Comparison of ENCODE assay signal across 7 cellular contexts in genomic region chr1:109089242-109090015, GRCh38. TPM values are rescaled to one million over a fixed set of nuclear protein-coding genes. Genes with fewer than 3 reads are reported as not detected.
DNase-seq lines count a peak whose midpoint lies in the region; ATAC-seq, FAIRE-seq and TF ChIP-seq lines count a peak whose summit lies in the region.

No MANE protein-coding gene starts in this region.

- in situ Hi-C loops in HepG2 (cut with HindIII; ENCODE audit: extremely low pct_ligation_motif_present, low pct_unique_long_range_greater_than_20kb) = no loop called here

- peak overlapping the region; percentile 86 to 93 for H3K4me3 Mint-ChIP-seq in stimulated activated naive CD8-positive, alpha-beta T cell treated with anti-CD3 and anti-CD28 coated beads, Interleukin-15, amount 100 ng/mL, for 72 hours

- H3K9me2 ChIP-seq in Loucy (replicated peaks; ENCODE audit: low read depth, low read length) = no peaks in the 10 kb centered on the region

- H3K4me2 ChIP-seq in Loucy (ENCODE audit: low read depth, low read length, poor library complexity, severe bottlenecking) = peak overlapping the region; percentile 93
- peak overlapping the region; percentile 82 for H3K4me2 ChIP-seq in HepG2 (ENCODE audit: low read depth, low read length)

- H3K27ac Mint-ChIP-seq in stimulated activated naive CD8-positive, alpha-beta T cell treated with anti-CD3 and anti-CD28 coated beads, Interleukin-15, amount 100 ng/mL, for 72 hours = peak overlapping the region; percentile 52 to 95

- peak overlapping the region; percentile 90 for H3K27ac ChIP-seq in HepG2 (ENCODE audit: extremely low read length, insufficient read depth, low read length)

- intact Hi-C loops in HepG2 (cut with micrococcal nuclease; ENCODE audit: unreplicated experiment) = loop anchor here (1.0 to 10.0 kb wide), 4 partner anchors 11 to 305 kb away; partner anchors contain the start of gene SORT1
- intact Hi-C loops in lower leg skin (cut with DNase I; ENCODE audit: low total_unique reads) = no loop called here

- H3K9me3 Mint-ChIP-seq in stimulated activated naive CD8-positive, alpha-beta T cell treated with anti-CD3 and anti-CD28 coated beads, Interleukin-15, amount 100 ng/mL, for 72 hours = no peaks in the 10 kb centered on the region

- TF ChIP-seq POLR2A in HepG2 (IDR thresholded peaks at IDR 0.05; ENCODE audit: insufficient read depth in 1 of 2, low read depth in 2 of 2, low read length in 2 of 2) (no peak; a peak in 1 of 4 replicates), lower leg skin (IDR thresholded peaks at IDR 0.05) (no peak)

- H3K27me3 ChIP-seq in Loucy (ENCODE audit: insufficient read depth, low read length, poor library complexity, severe bottlenecking) (no peaks in the 10 kb centered on the region), HepG2 (ENCODE audit: control insufficient read depth in 1 of 2, insufficient read depth in 2 of 2, low read length in 2 of 2) (no peaks in the 10 kb centered on the region; a peak in 1 of 5 replicates)

- H2AFZ ChIP-seq in Loucy (ENCODE audit: low read length) (no peak overlapping the region), HepG2 (ENCODE audit: low read length) (no peak overlapping the region)

- CTCF ChIA-PET in HepG2 (lab: Yijun Ruan, JAX; ENCODE audit: low intra/inter-chr PET ratio, low total read pairs) = interaction anchor here (0.6 to 2.9 kb wide), 5 partner anchors 11 to 174 kb away, joined by 3 to 15 read pairs (median 8); partner anchors contain the start of gene TAF13

- H3K4me1 Mint-ChIP-seq in stimulated activated naive CD8-positive, alpha-beta T cell treated with anti-CD3 and anti-CD28 coated beads, Interleukin-15, amount 100 ng/mL, for 72 hours = peaks cover 30% of the 10 kb centered on the region

- peak; percentile 65 for FAIRE-seq in HepG2 (lab: Jason Lieb, UNC)

- no peaks in the 10 kb centered on the region for H3F3A ChIP-seq in Loucy (ENCODE audit: low read depth)

- H3K4me3 ChIP-seq in Loucy (ENCODE audit: low read length, poor library complexity, severe bottlenecking) = no peak overlapping the region
- peak overlapping the region; percentile 83 to 86 (median 85); a peak in 5 of 6 replicates for H3K4me3 ChIP-seq in HepG2 (replicated peaks in 1 of 3; ENCODE audit: insufficient read depth in 1 of 3, low read depth in 2 of 3, low read length in 3 of 3)
- no peak overlapping the region for H3K4me3 ChIP-seq in lower leg skin (ENCODE audit: low read depth, poor library complexity, severe bottlenecking)

- DNase-seq in ELF-1 (ENCODE audit: low read depth, low spot score) (peak; percentile 91), SW 1271 (lab: John Stamatoyannopoulos, UW) (peak; percentile 72 to 86), dermis blood vessel endothelial cell (peak; percentile 72), HepG2 (ENCODE audit: low spot score) (peak; percentile 87), lower leg skin (ENCODE audit: low spot score in 2 of 2) (no peak)
- peak; percentile 43 to 57 for DNase-seq in stimulated activated naive CD8-positive, alpha-beta T cell treated with anti-CD3 and anti-CD28 coated beads, Interleukin-15, amount 100 ng/mL, for 72 hours

- H4K20me1 ChIP-seq in Loucy (ENCODE audit: insufficient read depth, low read length, poor library complexity, severe bottlenecking) (peaks cover 8% of the 10 kb centered on the region), HepG2 (ENCODE audit: insufficient read depth, low read length) (no peaks in the 10 kb centered on the region)

- H3K4me1 ChIP-seq in Loucy (ENCODE audit: insufficient read depth, low read length, poor library complexity, severe bottlenecking) = peaks cover 23% of the 10 kb centered on the region
- H3K4me1 ChIP-seq in HepG2 (ENCODE audit: insufficient read depth, low read length) = peaks cover 40% of the 10 kb centered on the region

- no peak overlapping the region for H3K9ac ChIP-seq in Loucy (ENCODE audit: low read depth, low read length, poor library complexity, severe bottlenecking)
- peak overlapping the region; percentile 80 for H3K9ac ChIP-seq in HepG2 (ENCODE audit: insufficient read depth, low read depth, low read length)

- H3K9me3 ChIP-seq in Loucy (ENCODE audit: insufficient read depth, low read depth, low read length) (no peaks in the 10 kb centered on the region), HepG2 (ENCODE audit: low read length) (no peaks in the 10 kb centered on the region)

- peak; percentile 89 for TF ChIP-seq CTCF in Loucy (conservative IDR thresholded peaks at IDR 0.05; ENCODE audit: low read length)
- peak; percentile 92 for TF ChIP-seq CTCF in HepG2 (CRISPR knock-in tag; IDR thresholded peaks at IDR 0.05)
- no peak for TF ChIP-seq CTCF in lower leg skin (IDR thresholded peaks at IDR 0.05)

- TF ChIP-seq RAD21 in HepG2 (CRISPR knock-in tag; IDR thresholded peaks at IDR 0.05) = peak; percentile 75; the same call in 1 of the 2 replicates

- ATAC-seq in HepG2 = peak; percentile 77
- ATAC-seq in stimulated activated naive CD8-positive, alpha-beta T cell treated with anti-CD3 and anti-CD28 coated beads, Interleukin-15, amount 100 ng/mL, for 72 hours = peak; percentile 32

- TF ChIP-seq EP300 in HepG2 (IDR thresholded peaks at IDR 0.05; ENCODE audit: low read depth in 2 of 2, low read length in 2 of 2) (no peak), HepG2 (CRISPR knock-in tag; IDR thresholded peaks at IDR 0.05; ENCODE audit: borderline replicate concordance) (no peak)

- H3K27me3 Mint-ChIP-seq in stimulated activated naive CD8-positive, alpha-beta T cell treated with anti-CD3 and anti-CD28 coated beads, Interleukin-15, amount 100 ng/mL, for 72 hours = no peaks in the 10 kb centered on the region

- no TSS peak for BruUV-seq in HepG2 (replicated peaks; lab: Mats Ljungman, UMichigan)

- 45% methylated on average over 28 of the region's 31 CpGs for WGBS in HepG2 (ENCODE audit: low lambda C conversion rate)
- WGBS in lower leg skin, 2 donors = 69 to 78% methylated on average over 31 of the region's 31 CpGs

- H3K79me2 ChIP-seq in Loucy (ENCODE audit: insufficient read depth, low read length) = peaks cover 29% of the 10 kb centered on the region
- peaks cover 25% of the 10 kb centered on the region for H3K79me2 ChIP-seq in HepG2 (ENCODE audit: insufficient read depth, low read length)

- POLR2A ChIA-PET in HepG2 (lab: Yijun Ruan, JAX) = interaction anchor here (0.9 to 5.3 kb wide), 9 partner anchors 8 to 126 kb away, joined by 3 to 117 read pairs (median 6); partner anchors contain the start of genes CLCC1, SARS1 and TAF13

- H3K36me3 ChIP-seq in Loucy (ENCODE audit: insufficient read depth, low read length) (peaks cover 3% of the 10 kb centered on the region; the same call in 1 of the 2 replicates), HepG2 (replicated peaks in 1 of 2; ENCODE audit: control insufficient read depth in 1 of 2, insufficient read depth in 2 of 2, low read length in 2 of 2) (peaks cover 1 to 6% of the 10 kb centered on the region in 2 experiments; a peak in 2 of 5 replicates)

RNA-seq across cellular contexts. Expression of gene TMEM167B, which starts 1.1 kb away (rescaled TPM):
- total RNA-seq in dermis blood vessel endothelial cell = 20.3 and 23.9 TPM in 2 replicates
- total RNA-seq in HepG2 (2016; rRNA removed; fragmentation: Illumina TruSeq; extraction: Trizol) = 22.4 and 24.4 TPM in 2 replicates
- total RNA-seq in HepG2 (2016; cell fraction: cytosol; rRNA removed; fragmentation: Illumina TruSeq; extraction: Trizol; ENCODE audit: low read depth) = 4.3 and 5.4 TPM in 2 replicates
- 23.6 and 26.0 TPM in 2 replicates for total RNA-seq in HepG2 (2016; cell fraction: insoluble cytoplasmic fraction; rRNA removed; fragmentation: Illumina TruSeq; extraction: Trizol)
- total RNA-seq in HepG2 (2016; cell fraction: membrane; rRNA removed; fragmentation: Illumina TruSeq; extraction: Trizol) = 14.2 and 15.4 TPM in 2 replicates
- 15.0 and 18.4 TPM in 2 replicates for total RNA-seq in HepG2 (2016; cell fraction: nucleus; rRNA removed; fragmentation: Illumina TruSeq; extraction: Trizol)
- polyA plus RNA-seq in HepG2 (2011; rRNA removed) = 9.5 and 10.2 TPM in 2 replicates
- polyA plus RNA-seq in HepG2 (2011; cell fraction: cytosol; rRNA removed) = 6.3 and 7.9 TPM in 2 replicates
- 4.6 and 5.9 TPM in 2 replicates for polyA plus RNA-seq in HepG2 (2011; cell fraction: nucleus; rRNA removed)
- polyA plus RNA-seq in HepG2 (2012) = 21.2 and 25.3 TPM in 2 replicates
- polyA plus RNA-seq in HepG2 (2016; cell fraction: cytosol; fragmentation: Illumina TruSeq; extraction: Trizol; ENCODE audit: low read depth) = 4.8 and 7.2 TPM in 2 replicates
- polyA plus RNA-seq in HepG2 (2016; cell fraction: insoluble cytoplasmic fraction; fragmentation: Illumina TruSeq; extraction: Trizol; ENCODE audit: low read depth) = 22.2 and 24.2 TPM in 2 replicates
- polyA plus RNA-seq in HepG2 (2016; cell fraction: membrane; fragmentation: Illumina TruSeq; extraction: Trizol; ENCODE audit: low read depth) = 9.2 and 10.4 TPM in 2 replicates
- 17.0 and 18.9 TPM in 2 replicates for polyA plus RNA-seq in HepG2 (2016; cell fraction: nucleus; fragmentation: Illumina TruSeq; extraction: Trizol; ENCODE audit: insufficient read depth, low read depth)
- polyA minus RNA-seq in HepG2 (2011; rRNA and poly(A)+ RNA removed; ENCODE audit: low replicate concordance) = 2.5 and 3.6 TPM in 2 replicates
- polyA minus RNA-seq in HepG2 (2011; cell fraction: cytosol; rRNA and poly(A)+ RNA removed) = 9.4 and 11.4 TPM in 2 replicates
- 5.8 and 7.1 TPM in 2 replicates for polyA minus RNA-seq in HepG2 (2011; cell fraction: nucleus; rRNA and poly(A)+ RNA removed)
- 10 to 100 TPM; 24.8 to 52.3 (median 34.3) TPM for total RNA-seq in lower leg skin

RNA-seq across cellular contexts. Expression of gene TAF13, which starts 13.6 kb away (rescaled TPM):
- total RNA-seq in dermis blood vessel endothelial cell = 94.8 and 99.2 TPM in 2 replicates
- total RNA-seq in HepG2 (2016; rRNA removed; fragmentation: Illumina TruSeq; extraction: Trizol) = 36.3 and 62.1 TPM in 2 replicates
- 9.0 and 10.1 TPM in 2 replicates for total RNA-seq in HepG2 (2016; cell fraction: cytosol; rRNA removed; fragmentation: Illumina TruSeq; extraction: Trizol; ENCODE audit: low read depth)
- 40.2 and 62.3 TPM in 2 replicates for total RNA-seq in HepG2 (2016; cell fraction: insoluble cytoplasmic fraction; rRNA removed; fragmentation: Illumina TruSeq; extraction: Trizol)
- 28.6 and 37.3 TPM in 2 replicates for total RNA-seq in HepG2 (2016; cell fraction: membrane; rRNA removed; fragmentation: Illumina TruSeq; extraction: Trizol)
- total RNA-seq in HepG2 (2016; cell fraction: nucleus; rRNA removed; fragmentation: Illumina TruSeq; extraction: Trizol) = 15.9 and 16.8 TPM in 2 replicates
- polyA plus RNA-seq in HepG2 (2011; rRNA removed) = 8.6 and 11.5 TPM in 2 replicates
- polyA plus RNA-seq in HepG2 (2011; cell fraction: cytosol; rRNA removed) = 2.9 and 5.7 TPM in 2 replicates
- 1.1 and 2.3 TPM in 2 replicates for polyA plus RNA-seq in HepG2 (2011; cell fraction: nucleus; rRNA removed)
- polyA plus RNA-seq in HepG2 (2012) = 17.4 and 25.3 TPM in 2 replicates
- 9.4 and 9.5 TPM in 2 replicates for polyA plus RNA-seq in HepG2 (2016; cell fraction: cytosol; fragmentation: Illumina TruSeq; extraction: Trizol; ENCODE audit: low read depth)
- 69.4 and 70.2 TPM in 2 replicates for polyA plus RNA-seq in HepG2 (2016; cell fraction: insoluble cytoplasmic fraction; fragmentation: Illumina TruSeq; extraction: Trizol; ENCODE audit: low read depth)
- 26.1 and 31.2 TPM in 2 replicates for polyA plus RNA-seq in HepG2 (2016; cell fraction: membrane; fragmentation: Illumina TruSeq; extraction: Trizol; ENCODE audit: low read depth)
- 29.1 and 33.5 TPM in 2 replicates for polyA plus RNA-seq in HepG2 (2016; cell fraction: nucleus; fragmentation: Illumina TruSeq; extraction: Trizol; ENCODE audit: insufficient read depth, low read depth)
- polyA minus RNA-seq in HepG2 (2011; rRNA and poly(A)+ RNA removed; ENCODE audit: low replicate concordance) = 2.6 and 6.6 TPM in 2 replicates
- polyA minus RNA-seq in HepG2 (2011; cell fraction: cytosol; rRNA and poly(A)+ RNA removed) = 10.6 and 12.0 TPM in 2 replicates
- 5.9 and 7.8 TPM in 2 replicates for polyA minus RNA-seq in HepG2 (2011; cell fraction: nucleus; rRNA and poly(A)+ RNA removed)
- total RNA-seq in lower leg skin = 10 to 100 TPM; 22.2 to 28.9 (median 23.9) TPM

RNA-seq across cellular contexts. Expression of gene ELAPOR1, which starts 24.5 kb away (rescaled TPM):
- total RNA-seq in dermis blood vessel endothelial cell (under 0.01 and 0.37 TPM in 2 replicates), HepG2 (2016; rRNA removed; fragmentation: Illumina TruSeq; extraction: Trizol) (0.14 and 0.20 TPM in 2 replicates), lower leg skin (10 to 100 TPM; 16.4 to 60.0 (median 33.9) TPM)
- 0.09 and 0.10 TPM in 2 replicates for total RNA-seq in HepG2 (2016; cell fraction: cytosol; rRNA removed; fragmentation: Illumina TruSeq; extraction: Trizol; ENCODE audit: low read depth)
- 0.12 and 0.22 TPM in 2 replicates for total RNA-seq in HepG2 (2016; cell fraction: insoluble cytoplasmic fraction; rRNA removed; fragmentation: Illumina TruSeq; extraction: Trizol)
- 0.06 and 0.24 TPM in 2 replicates for total RNA-seq in HepG2 (2016; cell fraction: membrane; rRNA removed; fragmentation: Illumina TruSeq; extraction: Trizol)
- total RNA-seq in HepG2 (2016; cell fraction: nucleus; rRNA removed; fragmentation: Illumina TruSeq; extraction: Trizol) = 0.71 and 1.2 TPM in 2 replicates
- polyA plus RNA-seq in HepG2 (2011; rRNA removed) = 0.12 and 0.13 TPM in 2 replicates
- polyA plus RNA-seq in HepG2 (2011; cell fraction: cytosol; rRNA removed) = 0.09 and 0.16 TPM in 2 replicates
- 0.32 and 0.38 TPM in 2 replicates for polyA plus RNA-seq in HepG2 (2011; cell fraction: nucleus; rRNA removed)
- polyA plus RNA-seq in HepG2 (2012) = 0.07 and 0.16 TPM in 2 replicates
- 0.14 and 0.19 TPM in 2 replicates for polyA plus RNA-seq in HepG2 (2016; cell fraction: cytosol; fragmentation: Illumina TruSeq; extraction: Trizol; ENCODE audit: low read depth)
- 0.19 TPM in 2 replicates for polyA plus RNA-seq in HepG2 (2016; cell fraction: insoluble cytoplasmic fraction; fragmentation: Illumina TruSeq; extraction: Trizol; ENCODE audit: low read depth)
- 0.08 and 0.18 TPM in 2 replicates for polyA plus RNA-seq in HepG2 (2016; cell fraction: membrane; fragmentation: Illumina TruSeq; extraction: Trizol; ENCODE audit: low read depth)
- 0.17 TPM in 1 of 2 replicates, not detected in the other for polyA plus RNA-seq in HepG2 (2016; cell fraction: nucleus; fragmentation: Illumina TruSeq; extraction: Trizol; ENCODE audit: insufficient read depth, low read depth)
- polyA minus RNA-seq in HepG2 (2011; rRNA and poly(A)+ RNA removed; ENCODE audit: low replicate concordance) = 0.80 and 2.9 TPM in 2 replicates
- not detected in 2 replicates for polyA minus RNA-seq in HepG2 (2011; cell fraction: cytosol; rRNA and poly(A)+ RNA removed)
- polyA minus RNA-seq in HepG2 (2011; cell fraction: nucleus; rRNA and poly(A)+ RNA removed) = 0.39 and 0.50 TPM in 2 replicates

RNA-seq across cellular contexts. Expression of gene WDR47, which starts 47.5 kb away (rescaled TPM):
- 21.6 and 22.2 TPM in 2 replicates for total RNA-seq in dermis blood vessel endothelial cell
- 5.9 and 6.0 TPM in 2 replicates for total RNA-seq in HepG2 (2016; rRNA removed; fragmentation: Illumina TruSeq; extraction: Trizol)
- 2.0 and 2.2 TPM in 2 replicates for total RNA-seq in HepG2 (2016; cell fraction: cytosol; rRNA removed; fragmentation: Illumina TruSeq; extraction: Trizol; ENCODE audit: low read depth)
- total RNA-seq in HepG2 (2016; cell fraction: insoluble cytoplasmic fraction; rRNA removed; fragmentation: Illumina TruSeq; extraction: Trizol) = 5.5 and 7.3 TPM in 2 replicates
- total RNA-seq in HepG2 (2016; cell fraction: membrane; rRNA removed; fragmentation: Illumina TruSeq; extraction: Trizol) = 3.1 and 4.0 TPM in 2 replicates
- 7.6 and 7.7 TPM in 2 replicates for total RNA-seq in HepG2 (2016; cell fraction: nucleus; rRNA removed; fragmentation: Illumina TruSeq; extraction: Trizol)
- polyA plus RNA-seq in HepG2 (2011; rRNA removed) = 3.7 and 4.3 TPM in 2 replicates
- 1.7 and 2.7 TPM in 2 replicates for polyA plus RNA-seq in HepG2 (2011; cell fraction: cytosol; rRNA removed)
- 5.3 and 5.7 TPM in 2 replicates for polyA plus RNA-seq in HepG2 (2011; cell fraction: nucleus; rRNA removed)
- 3.1 and 3.2 TPM in 2 replicates for polyA plus RNA-seq in HepG2 (2012)
- 0.14 and 0.19 TPM in 2 replicates for polyA plus RNA-seq in HepG2 (2016; cell fraction: cytosol; fragmentation: Illumina TruSeq; extraction: Trizol; ENCODE audit: low read depth)
- polyA plus RNA-seq in HepG2 (2016; cell fraction: insoluble cytoplasmic fraction; fragmentation: Illumina TruSeq; extraction: Trizol; ENCODE audit: low read depth) = 4.0 and 4.5 TPM in 2 replicates
- 0.56 and 0.84 TPM in 2 replicates for polyA plus RNA-seq in HepG2 (2016; cell fraction: membrane; fragmentation: Illumina TruSeq; extraction: Trizol; ENCODE audit: low read depth)
- 8.1 and 9.3 TPM in 2 replicates for polyA plus RNA-seq in HepG2 (2016; cell fraction: nucleus; fragmentation: Illumina TruSeq; extraction: Trizol; ENCODE audit: insufficient read depth, low read depth)
- 3.0 and 7.0 TPM in 2 replicates for polyA minus RNA-seq in HepG2 (2011; rRNA and poly(A)+ RNA removed; ENCODE audit: low replicate concordance)
- 6.3 and 7.3 TPM in 2 replicates for polyA minus RNA-seq in HepG2 (2011; cell fraction: cytosol; rRNA and poly(A)+ RNA removed)
- polyA minus RNA-seq in HepG2 (2011; cell fraction: nucleus; rRNA and poly(A)+ RNA removed) = 8.0 and 10.6 TPM in 2 replicates
- 10 to 100 TPM; 44.3 to 75.3 (median 49.0) TPM for total RNA-seq in lower leg skin

Comparison
In these comparisons a context has a peak if more than half of its experiments do, and no peak if none do; other contexts are left out.
1. DNase-seq: peak in ELF-1 (single experiment), SW 1271 (2 of 2), dermis blood vessel endothelial cell (single experiment), HepG2 (single experiment) and stimulated activated naive CD8-positive, alpha-beta T cell treated with anti-CD3 and anti-CD28 coated beads, Interleukin-15, amount 100 ng/mL, for 72 hours (2 of 2); none in lower leg skin (0 of 2).
2. H3K4me3 ChIP-seq: peak in HepG2 (3 of 3); none in Loucy (single experiment) and lower leg skin (single experiment).
3. CTCF ChIP-seq: peak in Loucy (single experiment) and HepG2 (single experiment); none in lower leg skin (0 of 3).
4. RNA of gene ELAPOR1, which starts 24.5 kb away (total RNA-seq): 16.4 to 60.0 TPM in lower leg skin; 0.06 to 1.2 TPM in HepG2 and under 0.01 to 0.37 TPM in dermis blood vessel endothelial cell; every median in the first group is over 4 times any median in the second.